ENCODE assay signal across 28 cellular contexts in the genomic region with DNA sequence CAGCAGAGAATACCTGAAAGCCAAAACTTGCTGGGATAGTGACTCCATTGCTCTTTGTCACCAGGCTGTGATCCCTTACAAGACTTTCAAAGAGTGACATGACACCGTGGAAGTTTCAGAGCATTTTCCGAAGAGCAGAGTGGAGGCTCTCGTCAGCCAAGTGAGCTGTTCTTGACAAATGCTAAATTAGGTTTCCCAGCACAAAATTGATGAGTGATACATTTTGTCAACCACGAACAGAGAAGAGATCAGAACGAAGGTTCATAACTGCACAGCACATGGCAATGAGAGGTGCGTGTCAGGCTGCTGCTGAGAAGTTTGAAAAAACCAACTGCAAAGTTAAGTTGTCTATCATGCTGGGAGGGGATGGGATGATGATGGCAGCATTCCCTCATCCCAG.
"Had no signal": no experiment of that assay in that cellular context is flagged by ENCODE, and none has a peak within 500 bp of the region (broad histone marks: within the 10 kb centered on the region; RNA-seq: fewer than 3 reads in every experiment).

No MANE protein-coding gene starts in this region.

- H3K4me1 Mint-ChIP-seq: activated B cell treated with CpG ODN at 0.5 μM for 24 hours; activated CD4-positive, alpha-beta T cell treated with anti-CD3 and anti-CD28 coated beads, Interleukin-2, amount 10 ng/mL, durations not matched to agents 24 days and 14 days; activated CD8-positive, alpha-beta memory T cell treated with anti-CD3 and anti-CD28 coated beads, Interleukin-2, amount 10 ng/mL, durations not matched to agents 7 days and 5 days; activated naive CD4-positive, alpha-beta T cell treated with anti-CD3 and anti-CD28 coated beads, Interleukin-2, amount 50 U/mL, for 24 hours; T-cell had no signal

- H3K4me1 ChIP-seq: ascending aorta had no signal

- H3K27ac ChIP-seq: ascending aorta, body of pancreas, SK-N-MC had no signal

- ATAC-seq: activated CD8-positive, alpha-beta memory T cell treated with anti-CD3 and anti-CD28 coated beads, Interleukin-2, amount 10 ng/mL, durations not matched to agents 7 days and 5 days; Right ventricle myocardium inferior had no signal

- H3K9me3 ChIP-seq: ascending aorta, body of pancreas, MG63 had no signal

- H3K27me3 Mint-ChIP-seq: activated CD4-positive, alpha-beta T cell treated with anti-CD3 and anti-CD28 coated beads, Interleukin-2, amount 10 ng/mL, durations not matched to agents 24 days and 14 days; activated CD8-positive, alpha-beta memory T cell treated with anti-CD3 and anti-CD28 coated beads, Interleukin-2, amount 10 ng/mL, durations not matched to agents 7 days and 5 days; activated naive CD4-positive, alpha-beta T cell treated with anti-CD3 and anti-CD28 coated beads, Interleukin-2, amount 50 U/mL, for 24 hours had no signal

- H3K4me3 ChIP-seq: ascending aorta, body of pancreas, MG63, SK-N-MC had no signal

- FAIRE-seq: TTC549 had no signal

- DNase-seq: activated B cell treated with CpG ODN at 0.5 μM for 24 hours; activated CD4-positive, alpha-beta T cell treated with anti-CD3 and anti-CD28 coated beads for 1 hour; activated CD4-positive, alpha-beta T cell treated with anti-CD3 and anti-CD28 coated beads, Interleukin-2, amount 10 ng/mL, durations not matched to agents 24 days and 14 days; activated CD4-positive, alpha-beta T cell treated with anti-CD3 and anti-CD28 coated beads, Interleukin-2, amount 50 U/mL, for 48 hours; activated CD8-positive, alpha-beta memory T cell treated with anti-CD3 and anti-CD28 coated beads, Interleukin-2, amount 10 ng/mL, durations not matched to agents 7 days and 5 days; activated effector memory CD4-positive, alpha-beta T cell treated with Interleukin-2 at 50 U/mL for 16 hours; activated naive CD4-positive, alpha-beta T cell; activated T-cell treated with anti-CD3 and anti-CD28 coated beads, Interleukin-2, amount 50 U/mL, for 24 hours; MG63; MV-4-11; NCI-H1092 treated with DMSO at 0.1 percent for 48 hours; NCI-H1436; NCI-H1694 treated with DMSO at 0.1 percent for 48 hours; NCI-H2029 treated with DMSO at 0.1 percent for 48 hours; NCI-H345; NCI-H510A; NCI-H82; RPMI8226; T-cell; T-helper 2 cell; T1000 had no signal

- H3K9me3 Mint-ChIP-seq: activated CD4-positive, alpha-beta T cell treated with anti-CD3 and anti-CD28 coated beads, Interleukin-2, amount 10 ng/mL, durations not matched to agents 24 days and 14 days; activated naive CD4-positive, alpha-beta T cell treated with anti-CD3 and anti-CD28 coated beads, Interleukin-2, amount 50 U/mL, for 24 hours; activated T-cell treated with anti-CD3 and anti-CD28 coated beads, Interleukin-2, amount 50 U/mL, for 24 hours had no signal

- H3K36me3 Mint-ChIP-seq: activated CD8-positive, alpha-beta memory T cell treated with anti-CD3 and anti-CD28 coated beads, Interleukin-2, amount 10 ng/mL, durations not matched to agents 7 days and 5 days; activated naive CD4-positive, alpha-beta T cell treated with anti-CD3 and anti-CD28 coated beads, Interleukin-2, amount 50 U/mL, for 24 hours; T-cell had no signal

- H3K27me3 ChIP-seq: ascending aorta, body of pancreas, MG63 had no signal

- H3K27ac Mint-ChIP-seq: activated B cell treated with CpG ODN at 0.5 μM for 24 hours; activated CD4-positive, alpha-beta T cell treated with anti-CD3 and anti-CD28 coated beads, Interleukin-2, amount 10 ng/mL, durations not matched to agents 24 days and 14 days; activated CD8-positive, alpha-beta memory T cell treated with anti-CD3 and anti-CD28 coated beads, Interleukin-2, amount 10 ng/mL, durations not matched to agents 7 days and 5 days; activated naive CD4-positive, alpha-beta T cell treated with anti-CD3 and anti-CD28 coated beads, Interleukin-2, amount 50 U/mL, for 24 hours; activated T-cell treated with anti-CD3 and anti-CD28 coated beads, Interleukin-2, amount 50 U/mL, for 24 hours; activated T-helper 1 cell treated with anti-CD3 and anti-CD28 coated beads, Interleukin-12 subunit alpha, Interleukin-12 subunit beta, Interleukin-2, Interleukin-4 antibody, amounts not matched to agents 30 ng/mL and 10 ng/mL and 1 ng/mL, durations not matched to agents 14 hours and 24 hours and 36 hours; T-cell had no signal

- H3K36me3 ChIP-seq: ascending aorta, MG63 had no signal

- H3K4me3 Mint-ChIP-seq: activated B cell treated with CpG ODN at 0.5 μM for 24 hours; activated CD4-positive, alpha-beta T cell treated with anti-CD3 and anti-CD28 coated beads, Interleukin-2, amount 10 ng/mL, durations not matched to agents 24 days and 14 days; activated CD8-positive, alpha-beta memory T cell treated with anti-CD3 and anti-CD28 coated beads, Interleukin-2, amount 10 ng/mL, durations not matched to agents 7 days and 5 days; activated naive CD4-positive, alpha-beta T cell treated with anti-CD3 and anti-CD28 coated beads, Interleukin-2, amount 50 U/mL, for 24 hours; activated T-cell treated with anti-CD3 and anti-CD28 coated beads, Interleukin-2, amount 50 U/mL, for 24 hours; activated T-helper 1 cell treated with anti-CD3 and anti-CD28 coated beads, Interleukin-12 subunit alpha, Interleukin-12 subunit beta, Interleukin-2, Interleukin-4 antibody, amounts not matched to agents 30 ng/mL and 10 ng/mL and 1 ng/mL, durations not matched to agents 14 hours and 24 hours and 36 hours; T-cell had no signal
